Comparison of ENCODE assay signal across 31 cellular contexts in genomic region chr1:42137766-42138165, GRCh38. TPM values are rescaled to one million over a fixed set of nuclear protein-coding genes. Genes with fewer than 3 reads are reported as not detected.
DNase-seq lines count a peak whose midpoint lies in the region; ATAC-seq and TF ChIP-seq lines count a peak whose summit lies in the region.
"Had no signal": no experiment of that assay in that cellular context is flagged by ENCODE, and none has a peak within 500 bp of the region (broad histone marks: within the 10 kb centered on the region; RNA-seq: fewer than 3 reads in every experiment).

No MANE protein-coding gene starts in this region.

- no peaks in the 10 kb centered on the region for H3K27me3 Mint-ChIP-seq in WTC11 (ENCODE audit: low read depth)
- H3K27me3 Mint-ChIP-seq in naive thymus-derived CD8-positive, alpha-beta T cell = peaks cover 2 to 17% (median 8%) of the 10 kb centered on the region in 5 donors

- H3K4me1 Mint-ChIP-seq in WTC11 = peaks cover 6% of the 10 kb centered on the region; the same call in 1 of the 2 replicates
- no peaks in the 10 kb centered on the region for H3K4me1 Mint-ChIP-seq in naive thymus-derived CD8-positive, alpha-beta T cell
- H3K4me1 Mint-ChIP-seq: activated CD4-positive, alpha-beta T cell treated with anti-CD3 and anti-CD28 coated beads, Interleukin-2, amount 10 ng/mL, durations not matched to agents 24 days and 14 days; stimulated activated effector memory CD8-positive, alpha-beta T cell treated with anti-CD3 and anti-CD28 coated beads, Interleukin-12 subunit alpha, Interleukin-12 subunit beta, amount 100 ng/mL, for 72 hours had no signal

- no peak overlapping the region for H3K4me3 Mint-ChIP-seq in WTC11
- H3K4me3 Mint-ChIP-seq in naive thymus-derived CD8-positive, alpha-beta T cell = no peak overlapping the region
- H3K4me3 Mint-ChIP-seq: activated CD4-positive, alpha-beta T cell treated with anti-CD3 and anti-CD28 coated beads, Interleukin-2, amount 10 ng/mL, durations not matched to agents 24 days and 14 days; nephron progenitor cell; stimulated activated effector memory CD8-positive, alpha-beta T cell treated with anti-CD3 and anti-CD28 coated beads, Interleukin-12 subunit alpha, Interleukin-12 subunit beta, amount 100 ng/mL, for 72 hours had no signal

- H3K27ac Mint-ChIP-seq in WTC11 = no peak overlapping the region
- no peak overlapping the region for H3K27ac Mint-ChIP-seq in naive thymus-derived CD8-positive, alpha-beta T cell
- H3K27ac Mint-ChIP-seq: activated CD4-positive, alpha-beta T cell treated with anti-CD3 and anti-CD28 coated beads, Interleukin-2, amount 10 ng/mL, durations not matched to agents 24 days and 14 days; nephron progenitor cell; stimulated activated effector memory CD8-positive, alpha-beta T cell treated with anti-CD3 and anti-CD28 coated beads, Interleukin-12 subunit alpha, Interleukin-12 subunit beta, amount 100 ng/mL, for 72 hours had no signal

- CTCF ChIA-PET in WTC11 (lab: Charles Lee) = interaction anchor here (0.5 to 2.0 kb wide), 2 partner anchors 36 to 497 kb away, joined by 3 to 6 read pairs; no protein-coding TSS in a partner anchor

- ATAC-seq in WTC11 (peak; percentile 24; the same call in 1 of the 2 replicates), GM18502 (IDR thresholded peaks at IDR 0.05; ENCODE audit: poor library complexity, unreplicated experiment) (no peak)
- ATAC-seq in naive thymus-derived CD8-positive, alpha-beta T cell = no peak
- ATAC-seq: lower lobe of right lung; pancreas; right lobe of liver; stimulated activated effector memory CD8-positive, alpha-beta T cell treated with anti-CD3 and anti-CD28 coated beads, Interleukin-12 subunit alpha, Interleukin-12 subunit beta, amount 100 ng/mL, for 72 hours had no signal

- peaks cover 9% of the 10 kb centered on the region for H3K9me3 Mint-ChIP-seq in WTC11
- H3K9me3 Mint-ChIP-seq in naive thymus-derived CD8-positive, alpha-beta T cell = no peaks in the 10 kb centered on the region
- H3K9me3 Mint-ChIP-seq: activated CD4-positive, alpha-beta T cell treated with anti-CD3 and anti-CD28 coated beads, Interleukin-2, amount 10 ng/mL, durations not matched to agents 24 days and 14 days; stimulated activated effector memory CD8-positive, alpha-beta T cell treated with anti-CD3 and anti-CD28 coated beads, Interleukin-12 subunit alpha, Interleukin-12 subunit beta, amount 100 ng/mL, for 72 hours had no signal

- DNase-seq in AG20443 (ENCODE audit: low spot score) (peak; percentile 11), DMS79 (lab: John Stamatoyannopoulos, UW) (peak; percentile 72), WTC11 (ENCODE audit: low spot score) (no peak), kidney glomerular epithelial cell (lab: John Stamatoyannopoulos, UW) (peak; percentile 27), cerebellum (ENCODE audit: low spot score) (no peak), mucosa of gallbladder (ENCODE audit: low spot score) (no peak)
- no peak for DNase-seq in naive thymus-derived CD8-positive, alpha-beta T cell
- DNase-seq: activated CD4-positive, alpha-beta T cell treated with anti-CD3 and anti-CD28 coated beads, Interleukin-2, amount 10 ng/mL, durations not matched to agents 24 days and 14 days; activated gamma-delta T cell treated with Interleukin-2 at 50 U/mL for 16 hours; activated T-cell treated with anti-CD3 and anti-CD28 coated beads, Interleukin-2, amount 50 U/mL, for 1 hour; brain microvascular endothelial cell; effector CD4-positive, alpha-beta T cell; IMR-90; islet precursor cell; lower lobe of right lung; NCI-H2029; NCI-H2227 treated with DMSO at 0.1 percent for 48 hours; nephron progenitor cell; pancreas; right lobe of liver; SHP77; stimulated activated CD4-positive, alpha-beta T cell treated with anti-CD3 and anti-CD28 coated beads, Interleukin-4, amount 100 ng/mL, for 24 hours had no signal

- H3K36me3 Mint-ChIP-seq in WTC11 = no peaks in the 10 kb centered on the region
- H3K36me3 Mint-ChIP-seq in naive thymus-derived CD8-positive, alpha-beta T cell = no peaks in the 10 kb centered on the region
- H3K36me3 Mint-ChIP-seq: stimulated activated effector memory CD8-positive, alpha-beta T cell treated with anti-CD3 and anti-CD28 coated beads, Interleukin-12 subunit alpha, Interleukin-12 subunit beta, amount 100 ng/mL, for 72 hours had no signal

- POLR2A ChIA-PET in WTC11 (lab: Charles Lee) = no interaction called here
- POLR2A ChIA-PET in naive thymus-derived CD8-positive, alpha-beta T cell (lab: Charles Lee) = no interaction called here

- TF ChIP-seq CTCF in WTC11 (IDR thresholded peaks at IDR 0.05) = no peak

TF ChIP-seq in WTC11, 78 proteins besides CTCF, POLR2A, EP300 and RAD21:
- no peak for TF ChIP-seq E2F4 (CRISPR knock-in tag; IDR thresholded peaks at IDR 0.05; ENCODE audit: borderline replicate concordance, low read depth)
- no peak for TF ChIP-seq ZNF263 (CRISPR knock-in tag; IDR thresholded peaks at IDR 0.05; ENCODE audit: low read depth)
- no peak for TF ChIP-seq SOX15 (CRISPR knock-in tag; IDR thresholded peaks at IDR 0.05)
- no peak for TF ChIP-seq USF2 (CRISPR knock-in tag; IDR thresholded peaks at IDR 0.05)
- no peak for TF ChIP-seq TEAD4 (CRISPR knock-in tag; IDR thresholded peaks at IDR 0.05)
- TF ChIP-seq, protein P1, sequence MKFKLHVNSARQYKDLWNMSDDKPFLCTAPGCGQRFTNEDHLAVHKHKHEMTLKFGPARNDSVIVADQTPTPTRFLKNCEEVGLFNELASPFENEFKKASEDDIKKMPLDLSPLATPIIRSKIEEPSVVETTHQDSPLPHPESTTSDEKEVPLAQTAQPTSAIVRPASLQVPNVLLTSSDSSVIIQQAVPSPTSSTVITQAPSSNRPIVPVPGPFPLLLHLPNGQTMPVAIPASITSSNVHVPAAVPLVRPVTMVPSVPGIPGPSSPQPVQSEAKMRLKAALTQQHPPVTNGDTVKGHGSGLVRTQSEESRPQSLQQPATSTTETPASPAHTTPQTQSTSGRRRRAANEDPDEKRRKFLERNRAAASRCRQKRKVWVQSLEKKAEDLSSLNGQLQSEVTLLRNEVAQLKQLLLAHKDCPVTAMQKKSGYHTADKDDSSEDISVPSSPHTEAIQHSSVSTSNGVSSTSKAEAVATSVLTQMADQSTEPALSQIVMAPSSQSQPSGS (CRISPR knock-in tag; IDR thresholded peaks at IDR 0.05; ENCODE audit: borderline replicate concordance, low read depth) = no peak
- TF ChIP-seq HMGA2 (CRISPR knock-in tag; IDR thresholded peaks at IDR 0.05) = no peak
- no peak for TF ChIP-seq SMAD3 (CRISPR knock-in tag; IDR thresholded peaks at IDR 0.05; ENCODE audit: borderline replicate concordance)
- TF ChIP-seq CREB1 (CRISPR knock-in tag; IDR thresholded peaks at IDR 0.05) = no peak
- no peak for TF ChIP-seq ZNF423 (CRISPR knock-in tag; IDR thresholded peaks at IDR 0.05)
- TF ChIP-seq FOXJ3 (CRISPR knock-in tag; IDR thresholded peaks at IDR 0.05; ENCODE audit: borderline replicate concordance) = no peak
- TF ChIP-seq ZNF232 (CRISPR knock-in tag; IDR thresholded peaks at IDR 0.05) = no peak

RNA-seq across cellular contexts. Expression of gene GUCA2B, which starts 15.4 kb away (rescaled TPM):
- total RNA-seq in WTC11 (2021) (not detected in 3 replicates), cerebellum (not detected), mucosa of gallbladder (7.9 TPM)
- total RNA-seq in naive thymus-derived CD8-positive, alpha-beta T cell = not detected
- not detected for polyA plus RNA-seq in naive thymus-derived CD8-positive, alpha-beta T cell
- total RNA-seq: activated CD4-positive, alpha-beta T cell treated with anti-CD3 and anti-CD28 coated beads, Interleukin-2, amount 10 ng/mL, durations not matched to agents 24 days and 14 days; activated CD8-positive, alpha-beta memory T cell treated with anti-CD3 and anti-CD28 coated beads for 36 hours; chondrocyte; H1; IMR-90; lower lobe of right lung; mononuclear cell; T-helper 2 cell treated with Interferon-gamma antibody and Interleukin-4, amounts not matched to agents 100 ng/mL and 5 ng/mL, for 36 hours; urinary bladder had no signal
- polyA plus RNA-seq: AG04450, H1, IMR-90, urinary bladder had no signal

RNA-seq across cellular contexts. Expression of gene GUCA2A, which starts 26.8 kb away (rescaled TPM):
- total RNA-seq in WTC11 (2021) (not detected in 3 replicates), cerebellum (not detected), mucosa of gallbladder (1.1 TPM)
- not detected for total RNA-seq in naive thymus-derived CD8-positive, alpha-beta T cell
- polyA plus RNA-seq in naive thymus-derived CD8-positive, alpha-beta T cell = not detected
- total RNA-seq: activated CD4-positive, alpha-beta T cell treated with anti-CD3 and anti-CD28 coated beads, Interleukin-2, amount 10 ng/mL, durations not matched to agents 24 days and 14 days; activated CD8-positive, alpha-beta memory T cell treated with anti-CD3 and anti-CD28 coated beads for 36 hours; chondrocyte; H1; IMR-90; lower lobe of right lung; mononuclear cell; right lobe of liver; T-helper 2 cell treated with Interferon-gamma antibody and Interleukin-4, amounts not matched to agents 100 ng/mL and 5 ng/mL, for 36 hours; urinary bladder had no signal
- polyA plus RNA-seq: AG04450, H1, IMR-90, urinary bladder had no signal

Comparison
In these comparisons a context has a peak if more than half of its experiments do, and no peak if none do; other contexts are left out.
1. DNase-seq: peak in AG20443 (single experiment), DMS79 (single experiment) and kidney glomerular epithelial cell (single experiment); none in WTC11 (single experiment), cerebellum (single experiment), mucosa of gallbladder (single experiment) and naive thymus-derived CD8-positive, alpha-beta T cell (0 of 10).